ENCODE assay signal across 8 cellular contexts in genomic region chr1:2412773-2413494, GRCh38. TPM values are rescaled to one million over a fixed set of nuclear protein-coding genes. Genes with fewer than 3 reads are reported as not detected.
DNase-seq lines count a peak whose midpoint lies in the region; ATAC-seq and TF ChIP-seq lines count a peak whose summit lies in the region.

No MANE protein-coding gene starts in this region.

- TF ChIP-seq POLR2A in GM18951 (IDR thresholded peaks at IDR 0.05; ENCODE audit: extremely low read depth, insufficient read depth, insufficient read length) = peak; percentile 68

- peak overlapping the region; percentile 95 for H4K8ac ChIP-seq in mesenchymal stem cell (ENCODE audit: low read length)

- H3K27ac ChIP-seq in PC-3 (ENCODE audit: low read length) (peak overlapping the region; percentile 71), colonic mucosa (peak overlapping the region; percentile 85), mesenchymal stem cell (ENCODE audit: low read length, poor library complexity, severe bottlenecking) (no peak overlapping the region), urinary bladder (ENCODE audit: low read depth) (peak overlapping the region; percentile 68)

- H2BK15ac ChIP-seq in mesenchymal stem cell (ENCODE audit: low read depth, poor library complexity, severe bottlenecking) = peak overlapping the region; percentile 78

- peak overlapping the region in 1 of 2 experiments; percentile 94 for H3K14ac ChIP-seq in mesenchymal stem cell (ENCODE audit: low read length in 2 of 2)

- H3K27me3 ChIP-seq in PC-3 (ENCODE audit: low read length) (no peaks in the 10 kb centered on the region), colonic mucosa (no peaks in the 10 kb centered on the region), mesenchymal stem cell (ENCODE audit: control insufficient read depth in 1 of 2, insufficient read depth in 1 of 2, low read length in 2 of 2) (peaks cover 1 to 29% of the 10 kb centered on the region in 2 experiments)

- POLR2A ChIA-PET in PC-3 (lab: Charles Lee; ENCODE audit: unreplicated experiment) = interaction anchor here (0.6 kb wide), 1 partner anchor 143 kb away, joined by 3 read pairs; the partner anchor contains the start of gene TNFRSF14

- peak overlapping the region; percentile 84 for H3K4me3 ChIP-seq in PC-3 (ENCODE audit: low read length)
- peak overlapping the region; percentile 99 for H3K4me3 ChIP-seq in colonic mucosa
- peak overlapping the region; percentile 96 to 98 for H3K4me3 ChIP-seq in mesenchymal stem cell (ENCODE audit: insufficient read depth in 1 of 2, low read depth in 1 of 2, low read length in 2 of 2)
- peak overlapping the region; percentile 55 for H3K4me3 ChIP-seq in urinary bladder (ENCODE audit: low read depth, low read length)

- no peaks in the 10 kb centered on the region for H3K9me2 ChIP-seq in PC-3 (replicated peaks; ENCODE audit: low read length)

- peaks cover 45% of the 10 kb centered on the region for H3K4me1 ChIP-seq in PC-3 (ENCODE audit: insufficient read depth, low read length)
- H3K4me1 ChIP-seq in colonic mucosa = peaks cover 12% of the 10 kb centered on the region
- H3K4me1 ChIP-seq in mesenchymal stem cell (ENCODE audit: control insufficient read depth, insufficient read depth, low read depth, low read length) = peaks cover 35% of the 10 kb centered on the region
- H3K4me1 ChIP-seq in urinary bladder (ENCODE audit: insufficient read depth) = no peaks in the 10 kb centered on the region

- no TSS peak for BruUV-seq in PC-3 (replicated peaks; lab: Mats Ljungman, UMichigan)

- H2BK5ac ChIP-seq in mesenchymal stem cell (ENCODE audit: low read depth, low read length, poor library complexity, severe bottlenecking) = no peak overlapping the region

- H2BK12ac ChIP-seq in mesenchymal stem cell (ENCODE audit: low read length in 2 of 2) = peak overlapping the region in 1 of 2 experiments; percentile 49

- H4K91ac ChIP-seq in mesenchymal stem cell (ENCODE audit: low read length) = peak overlapping the region; percentile 75

- no peaks in the 10 kb centered on the region for H3K9me3 ChIP-seq in PC-3 (ENCODE audit: low read length)
- H3K9me3 ChIP-seq in colonic mucosa = no peaks in the 10 kb centered on the region
- no peaks in the 10 kb centered on the region for H3K9me3 ChIP-seq in mesenchymal stem cell (ENCODE audit: control insufficient read depth, low read length)

- peak overlapping the region; percentile 82 for H2AFZ ChIP-seq in PC-3 (ENCODE audit: low read length)
- H2AFZ ChIP-seq in mesenchymal stem cell (ENCODE audit: low read depth, low read length) = peak overlapping the region; percentile 73

- no peak overlapping the region for H2AK5ac ChIP-seq in mesenchymal stem cell (ENCODE audit: low read length, severe bottlenecking)

- intact Hi-C loops in PC-3 (cut with micrococcal nuclease) = loop anchor here (1.0 to 10.0 kb wide), 3 partner anchors 22 to 1009 kb away; partner anchors contain the start of genes MORN1 and RER1
- intact Hi-C loops in colonic mucosa (cut with DNase I) = loop anchor here (5.0 kb wide), 1 partner anchor 134 kb away; no protein-coding TSS in a partner anchor

- no peak for TF ChIP-seq CTCF in PC-3 (conservative IDR thresholded peaks at IDR 0.05; ENCODE audit: low read depth, low read length)
- no peak for TF ChIP-seq CTCF in colonic mucosa (IDR thresholded peaks at IDR 0.05)

- H3K79me1 ChIP-seq in mesenchymal stem cell (replicated peaks; ENCODE audit: low read length, poor library complexity, severe bottlenecking) = peaks cover 22% of the 10 kb centered on the region

- H2BK120ac ChIP-seq in mesenchymal stem cell (ENCODE audit: low read depth, low read length) = peak overlapping the region; percentile 56

- ATAC-seq in HG03064 (IDR thresholded peaks at IDR 0.05; ENCODE audit: low read depth, unreplicated experiment) (peak; percentile 11), PC-3 (peak; percentile 31)

- peak overlapping the region in 1 of 2 experiments; percentile 34 for H3K23ac ChIP-seq in mesenchymal stem cell (ENCODE audit: low read length in 2 of 2)

- CTCF ChIA-PET in PC-3 (lab: Charles Lee) = interaction anchor here (0.6 to 1.0 kb wide), 3 partner anchors 21 to 218 kb away, joined by 3 to 15 read pairs (median 6); partner anchors contain the start of genes FAAP20, MORN1 and RER1

- peak overlapping the region; percentile 50 to 98 for H3K18ac ChIP-seq in mesenchymal stem cell (ENCODE audit: low read depth in 1 of 2, low read length in 2 of 2)

- H4K20me1 ChIP-seq in PC-3 (ENCODE audit: low read length) = no peaks in the 10 kb centered on the region

- H3K36me3 ChIP-seq in PC-3 (ENCODE audit: low read depth, low read length) (no peaks in the 10 kb centered on the region), colonic mucosa (no peaks in the 10 kb centered on the region), mesenchymal stem cell (ENCODE audit: control insufficient read depth in 1 of 2, insufficient read depth in 2 of 2, low read depth in 1 of 2, low read length in 2 of 2) (peaks cover 24 to 30% of the 10 kb centered on the region in 2 experiments), urinary bladder (ENCODE audit: insufficient read depth) (no peaks in the 10 kb centered on the region)

- peaks cover 26% of the 10 kb centered on the region for H3K79me2 ChIP-seq in PC-3 (ENCODE audit: low read length)

- 6% methylated on average over 51 of the region's 66 CpGs for WGBS in mesenchymal stem cell
- WGBS in urinary bladder = 1% methylated on average over 66 of the region's 66 CpGs

- no peaks in the 10 kb centered on the region for H3F3A ChIP-seq in PC-3 (ENCODE audit: low read length, unreplicated experiment)

- DNase-seq in COR-L47 (lab: John Stamatoyannopoulos, UW) (peak; percentile 76), PC-3 (peak; percentile 21), colonic mucosa (no peak), mesenchymal stem cell (peak; percentile 61), NCI-H2227 treated with DMSO at 0.1 percent for 48 hours (lab: John Stamatoyannopoulos, UW) (no peak)

- in situ Hi-C loops in GM18951 (cut with MboI; ENCODE audit: low sequenced_read_pairs, unreplicated experiment) = loop anchor here (25.0 kb wide), 2 partner anchors 124 to 1024 kb away; partner anchors contain the start of genes HES5 and PANK4

- peak overlapping the region; percentile 52 to 77 for H3K4ac ChIP-seq in mesenchymal stem cell (ENCODE audit: low read depth in 1 of 2, low read length in 2 of 2)

- H3K9ac ChIP-seq in PC-3 (ENCODE audit: low read length) = peak overlapping the region; percentile 96
- H3K9ac ChIP-seq in colonic mucosa (ENCODE audit: low read depth in 2 of 2, low read length in 2 of 2) = peak overlapping the region; percentile 90 to 97
- H3K9ac ChIP-seq in mesenchymal stem cell (ENCODE audit: low read length) = peak overlapping the region; percentile 85

- peak overlapping the region; percentile 97 for H3K4me2 ChIP-seq in PC-3 (ENCODE audit: low read length)
- peak overlapping the region; percentile 85 for H3K4me2 ChIP-seq in mesenchymal stem cell (ENCODE audit: low read length, poor library complexity, severe bottlenecking)

RNA-seq across cellular contexts. Expression of gene PEX10, which starts 0.6 kb away (rescaled TPM):
- total RNA-seq in PC-3 (2014; rRNA removed) (97.8 and 100 TPM in 2 replicates), colonic mucosa (10 to 100 TPM; 15.0 to 22.7 TPM), urinary bladder (13.9 TPM)
- polyA plus RNA-seq in mesenchymal stem cell (2013, experiment 1 of 2) = 10.6 TPM
- polyA plus RNA-seq in mesenchymal stem cell (2013, experiment 2 of 2) = 10.8 TPM
- polyA plus RNA-seq in urinary bladder = 22.9 TPM

RNA-seq across cellular contexts. Expression of gene RER1, which starts 21.3 kb away (rescaled TPM):
- 160 TPM in 2 replicates for total RNA-seq in PC-3 (2014; rRNA removed)
- 100 to 1,000 TPM; 190 to 216 TPM for total RNA-seq in colonic mucosa
- 163 TPM for polyA plus RNA-seq in mesenchymal stem cell (2013, experiment 1 of 2)
- 180 TPM for polyA plus RNA-seq in mesenchymal stem cell (2013, experiment 2 of 2)
- total RNA-seq in urinary bladder = 48.1 TPM
- 79.0 TPM for polyA plus RNA-seq in urinary bladder

RNA-seq across cellular contexts. Expression of gene MORN1, which starts 21.6 kb away (rescaled TPM):
- total RNA-seq in PC-3 (2014; rRNA removed) (11.2 and 30.5 TPM in 2 replicates), colonic mucosa (10 to 100 TPM; 11.3 to 18.9 TPM), urinary bladder (11.1 TPM)
- polyA plus RNA-seq in mesenchymal stem cell (2013, experiment 1 of 2) = 1.8 TPM
- 1.7 TPM for polyA plus RNA-seq in mesenchymal stem cell (2013, experiment 2 of 2)
- polyA plus RNA-seq in urinary bladder = 4.7 TPM

Comparison
In these comparisons a context has a peak if more than half of its experiments do, and no peak if none do; other contexts are left out.
1. DNase-seq: peak in COR-L47 (single experiment), PC-3 (single experiment) and mesenchymal stem cell (single experiment); none in colonic mucosa (single experiment) and NCI-H2227 treated with DMSO at 0.1 percent for 48 hours (single experiment).
2. Peak in every context shown above with its lines, with median percentiles within 50 percentile points of each other: H3K4me3 ChIP-seq and H3K9ac ChIP-seq.